Comparison of ENCODE assay signal across 22 cellular contexts in the genomic region with DNA sequence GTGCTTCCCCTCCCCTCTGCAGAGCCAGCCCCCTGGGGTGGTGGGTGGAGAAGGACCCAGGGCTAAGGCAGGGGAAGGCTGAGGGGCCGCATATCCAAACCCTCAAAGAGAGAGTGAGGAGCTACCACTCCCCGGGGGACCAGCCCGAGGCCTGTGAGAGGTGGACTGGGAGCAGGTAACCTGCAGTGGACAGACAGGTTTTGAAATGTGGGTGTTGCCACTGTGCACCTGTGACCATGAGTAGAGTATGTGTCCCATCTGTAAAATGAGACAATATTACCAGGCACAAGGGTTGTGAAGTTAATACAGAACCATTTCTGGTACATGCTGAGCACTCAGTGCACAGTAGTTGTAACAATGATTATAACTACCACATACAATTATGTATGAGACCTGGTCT. TPM values are rescaled to one million over a fixed set of nuclear protein-coding genes. Genes with fewer than 3 reads are reported as not detected.
"Had no signal": no experiment of that assay in that cellular context is flagged by ENCODE, and none has a peak within 500 bp of the region (broad histone marks: within the 10 kb centered on the region; RNA-seq: fewer than 3 reads in every experiment).

No MANE protein-coding gene starts in this region.

- H3K4me1 Mint-ChIP-seq: nephron had no signal

- H3K9me3 Mint-ChIP-seq: nephron; stimulated activated naive CD8-positive, alpha-beta T cell treated with anti-CD3 and anti-CD28 coated beads, Interleukin-15, Interleukin-2, amounts not matched to agents 100 ng/mL and 50 ng/mL, for 24 hours had no signal

- DNase-seq: cortex of kidney; dorsolateral prefrontal cortex; effector CD8-positive, alpha-beta T cell; heart left ventricle; hippocampal formation; left colon; left ventricle myocardium superior; mesenchymal stem cell; midbrain; psoas muscle; retina; spleen; stimulated activated CD4-positive, alpha-beta T cell treated with anti-CD3 and anti-CD28 coated beads, Interleukin-15, amount 100 ng/mL, for 24 hours; stimulated activated CD4-positive, alpha-beta T cell treated with anti-CD3 and anti-CD28 coated beads, Interleukin-1b, Interleukin-23, amount 100 ng/mL, for 48 hours; tibial artery had no signal

- H3K36me3 ChIP-seq: heart left ventricle, neutrophil, spleen, tibial artery had no signal

- H3K4me1 ChIP-seq: psoas muscle had no signal

- ATAC-seq: heart left ventricle, left colon, left ventricle myocardium superior, psoas muscle, sciatic nerve had no signal

- H3K27ac Mint-ChIP-seq: nephron had no signal

- H3K9me3 ChIP-seq: heart left ventricle, neutrophil, psoas muscle, spleen, tibial artery had no signal

- H3K27ac ChIP-seq: dorsolateral prefrontal cortex, heart left ventricle, neutrophil, psoas muscle, spleen, tibial artery had no signal

- H3K4me3 Mint-ChIP-seq: stimulated activated naive CD8-positive, alpha-beta T cell treated with anti-CD3 and anti-CD28 coated beads, Interleukin-15, Interleukin-2, amounts not matched to agents 100 ng/mL and 50 ng/mL, for 24 hours had no signal

- H3K4me3 ChIP-seq: dorsolateral prefrontal cortex, heart left ventricle, lung, psoas muscle, spleen, tibial artery had no signal

- FAIRE-seq: frontal cortex had no signal

- H3K27me3 Mint-ChIP-seq: stimulated activated naive CD8-positive, alpha-beta T cell treated with anti-CD3 and anti-CD28 coated beads, Interleukin-15, Interleukin-2, amounts not matched to agents 100 ng/mL and 50 ng/mL, for 24 hours had no signal

- H3K27me3 ChIP-seq: dorsolateral prefrontal cortex, heart left ventricle, spleen, tibial artery had no signal

RNA-seq across cellular contexts. Expression of a gene that starts 51.2 kb away (rescaled TPM):
- polyA plus RNA-seq: fibroblast of lung had no signal
